In genomic region chr3:53303549-53303948, GRCh38 we compare ENCODE assay signal across 19 cellular contexts. TPM values are rescaled to one million over a fixed set of nuclear protein-coding genes. Genes with fewer than 3 reads are reported as not detected.
DNase-seq lines count a peak whose midpoint lies in the region; ATAC-seq and TF ChIP-seq lines count a peak whose summit lies in the region.
"Had no signal": no experiment of that assay in that cellular context is flagged by ENCODE, and none has a peak within 500 bp of the region (broad histone marks: within the 10 kb centered on the region; RNA-seq: fewer than 3 reads in every experiment).

No MANE protein-coding gene starts in this region.

- H3K27ac ChIP-seq in CD8-positive, alpha-beta T cell (ENCODE audit: low read depth, low read length): no peak overlapping the region
- H3K27ac ChIP-seq in adrenal gland (peak overlapping the region in 4 of 5 donors; percentile 33 to 72 (median 66)), cardiac muscle cell (peak overlapping the region; percentile 73), testis (peak overlapping the region in 1 of 2 donors; percentile 47)
- H3K27ac ChIP-seq: epithelial cell of prostate had no signal

- H3K27me3 ChIP-seq in CD8-positive, alpha-beta T cell (ENCODE audit: insufficient read depth, low read length): no peaks in the 10 kb centered on the region
- H3K27me3 ChIP-seq in adrenal gland: no peaks in the 10 kb centered on the region
- H3K27me3 ChIP-seq in cardiac muscle cell: no peaks in the 10 kb centered on the region
- no peaks in the 10 kb centered on the region for H3K27me3 ChIP-seq in testis
- H3K27me3 ChIP-seq: stomach had no signal

- 32 to 57% (median 43%) methylated on average over 3 of the region's 3 CpGs for WGBS in adrenal gland, 4 donors
- WGBS in testis, 2 donors: 50 to 53% methylated on average over 3 of the region's 3 CpGs

- no peaks in the 10 kb centered on the region for H3K9me3 ChIP-seq in CD8-positive, alpha-beta T cell (ENCODE audit: low read length)
- H3K9me3 ChIP-seq in adrenal gland (replicated peaks in 1 of 3) (no peaks in the 10 kb centered on the region), cardiac muscle cell (ENCODE audit: low read depth) (no peaks in the 10 kb centered on the region), testis (no peaks in the 10 kb centered on the region)
- H3K9me3 ChIP-seq: stomach had no signal

- POLR2A ChIA-PET in CD8-positive, alpha-beta T cell (lab: Charles Lee): no interaction called here

- no peak for TF ChIP-seq CTCF in CD8-positive, alpha-beta T cell (IDR thresholded peaks at IDR 0.05)
- no peak for TF ChIP-seq CTCF in adrenal gland (IDR thresholded peaks at IDR 0.05)
- TF ChIP-seq CTCF in cardiac muscle cell (IDR thresholded peaks at IDR 0.05; ENCODE audit: low read depth, low read length): no peak
- no peak for TF ChIP-seq CTCF in progenitor cell of endocrine pancreas (IDR thresholded peaks at IDR 0.05; ENCODE audit: unreplicated experiment)
- no peak for TF ChIP-seq CTCF in testis (IDR thresholded peaks at IDR 0.05)
- TF ChIP-seq CTCF in HFFc6 (IDR thresholded peaks at IDR 0.05): no peak

- no peak for DNase-seq in CD8-positive, alpha-beta T cell
- peak in 5 of 7 donors; percentile 34 to 72 (median 49) for DNase-seq in adrenal gland
- no peak for DNase-seq in cardiac muscle cell (ENCODE audit: low read depth in 1 of 2, low spot score in 1 of 2)
- DNase-seq in progenitor cell of endocrine pancreas (ENCODE audit: low spot score, unreplicated experiment): no peak
- DNase-seq in sciatic nerve (ENCODE audit: low spot score): no peak
- no peak for DNase-seq in testis
- no peak for DNase-seq in HFFc6
- DNase-seq: EL; immature natural killer cell; NCI-H1105 treated with DMSO at 0.1 percent for 48 hours; NCI-H2081 treated with DMSO at 0.1 percent for 48 hours; PC-3; stimulated activated CD4-positive, alpha-beta T cell treated with anti-CD3 and anti-CD28 coated beads, Interleukin-12 subunit alpha, Interleukin-12 subunit beta, amount 100 ng/mL, for 4 hours; stimulated activated CD4-positive, alpha-beta T cell treated with anti-CD3 and anti-CD28 coated beads, Interleukin-4, amount 100 ng/mL, for 4 hours; stomach; T-cell had no signal

- H3K36me3 Mint-ChIP-seq in CD8-positive, alpha-beta T cell: peaks cover 55% of the 10 kb centered on the region
- H3K36me3 Mint-ChIP-seq in progenitor cell of endocrine pancreas (ENCODE audit: insufficient read depth) (peaks cover 18% of the 10 kb centered on the region), HFFc6 (ENCODE audit: low read depth) (peaks cover 8% of the 10 kb centered on the region; the same call in 1 of the 2 replicates)

- no peaks in the 10 kb centered on the region for H3K4me1 ChIP-seq in CD8-positive, alpha-beta T cell (ENCODE audit: insufficient read depth, low read length)
- peaks cover 13 to 22% of the 10 kb centered on the region in 2 donors for H3K4me1 ChIP-seq in adrenal gland (replicated peaks in 1 of 2)
- H3K4me1 ChIP-seq in cardiac muscle cell (ENCODE audit: low read depth): no peaks in the 10 kb centered on the region
- H3K4me1 ChIP-seq in testis: peaks cover 12% of the 10 kb centered on the region

- no peaks in the 10 kb centered on the region for H3K9me3 Mint-ChIP-seq in CD8-positive, alpha-beta T cell
- H3K9me3 Mint-ChIP-seq in progenitor cell of endocrine pancreas (ENCODE audit: low read depth): no peaks in the 10 kb centered on the region
- no peaks in the 10 kb centered on the region for H3K9me3 Mint-ChIP-seq in HFFc6
- H3K9me3 Mint-ChIP-seq: GM23338, immature natural killer cell, T-cell had no signal

- H3K4me1 Mint-ChIP-seq in CD8-positive, alpha-beta T cell (ENCODE audit: low read depth): no peaks in the 10 kb centered on the region
- H3K4me1 Mint-ChIP-seq in progenitor cell of endocrine pancreas (ENCODE audit: low read depth) (no peaks in the 10 kb centered on the region), HFFc6 (ENCODE audit: low read depth) (peaks cover 15% of the 10 kb centered on the region)
- H3K4me1 Mint-ChIP-seq: GM23338 had no signal

- H3K36me3 ChIP-seq in CD8-positive, alpha-beta T cell (ENCODE audit: insufficient read depth, low read length): peaks cover 14% of the 10 kb centered on the region
- H3K36me3 ChIP-seq in adrenal gland (replicated peaks in 1 of 2): peaks cover 0 to 42% of the 10 kb centered on the region in 2 donors
- H3K36me3 ChIP-seq in cardiac muscle cell: peaks cover 51% of the 10 kb centered on the region
- no peaks in the 10 kb centered on the region for H3K36me3 ChIP-seq in testis (ENCODE audit: low read depth, missing control alignments)

- no peak for ATAC-seq in CD8-positive, alpha-beta T cell
- no peak for ATAC-seq in sciatic nerve
- no peak for ATAC-seq in GM18861 (IDR thresholded peaks at IDR 0.05; ENCODE audit: unreplicated experiment)
- ATAC-seq: GM23338, PC-3, T-cell had no signal

- no peak overlapping the region for H3K4me3 Mint-ChIP-seq in CD8-positive, alpha-beta T cell
- no peak overlapping the region for H3K4me3 Mint-ChIP-seq in progenitor cell of endocrine pancreas (ENCODE audit: low read depth)
- H3K4me3 Mint-ChIP-seq in HFFc6: no peak overlapping the region
- H3K4me3 Mint-ChIP-seq: GM23338, immature natural killer cell, T-cell had no signal

- no peak overlapping the region for H3K4me3 ChIP-seq in CD8-positive, alpha-beta T cell (ENCODE audit: low read depth, low read length)
- H3K4me3 ChIP-seq in adrenal gland: no peak overlapping the region
- no peak overlapping the region for H3K4me3 ChIP-seq in cardiac muscle cell
- H3K4me3 ChIP-seq in testis: no peak overlapping the region
- H3K4me3 ChIP-seq: GM23338, stomach had no signal

- peak in 1 of 2 donors; percentile 3 for TF ChIP-seq POLR2A in adrenal gland (IDR thresholded peaks at IDR 0.05)
- TF ChIP-seq POLR2A in testis (IDR thresholded peaks at IDR 0.05): no peak

- no peaks in the 10 kb centered on the region for H3K27me3 Mint-ChIP-seq in CD8-positive, alpha-beta T cell (ENCODE audit: low read depth)
- H3K27me3 Mint-ChIP-seq in progenitor cell of endocrine pancreas: no peaks in the 10 kb centered on the region
- H3K27me3 Mint-ChIP-seq in HFFc6 (ENCODE audit: insufficient read depth): no peaks in the 10 kb centered on the region
- H3K27me3 Mint-ChIP-seq: T-cell had no signal

- H3K27ac Mint-ChIP-seq in CD8-positive, alpha-beta T cell: peak overlapping the region; percentile 9
- H3K27ac Mint-ChIP-seq in progenitor cell of endocrine pancreas (peak overlapping the region; percentile 51), HFFc6 (no peak overlapping the region)
- H3K27ac Mint-ChIP-seq: GM23338, T-cell had no signal

- CTCF ChIA-PET in CD8-positive, alpha-beta T cell (lab: Charles Lee): interaction anchor here (1.3 to 1.5 kb wide), 2 partner anchors 404 to 407 kb away, joined by 3 to 5 read pairs; no protein-coding TSS in a partner anchor

- intact Hi-C loops in CD8-positive, alpha-beta T cell (cut with DNase I, micrococcal nuclease): no loop called here
- intact Hi-C loops in adrenal gland (cut with DNase I) (no loop called here), sciatic nerve (cut with DNase I) (no loop called here), testis (cut with DNase I; ENCODE audit: low total_unique reads) (no loop called here)

RNA-seq across cellular contexts. Expression of gene DCP1A, which starts 43.8 kb away (rescaled TPM):
- 10 to 100 TPM; 71.8 to 80.4 TPM for total RNA-seq in CD8-positive, alpha-beta T cell
- 10 to 100 TPM; 14.7 to 31.0 (median 26.2) TPM for total RNA-seq in adrenal gland
- 10 to 100 TPM in 2 of 3 donors, 1 to 10 TPM in 1; 9.3 to 19.4 (median 17.3) TPM for polyA plus RNA-seq in adrenal gland
- 23.0 and 34.3 TPM in 2 replicates for total RNA-seq in cardiac muscle cell
- 67.0 and 107 TPM in 2 replicates for polyA plus RNA-seq in cardiac muscle cell
- total RNA-seq in progenitor cell of endocrine pancreas: 33.8 and 38.3 TPM in 2 replicates
- total RNA-seq in sciatic nerve: 30.8 TPM
- 10 to 100 TPM; 31.3 to 35.6 TPM for total RNA-seq in testis
- polyA plus RNA-seq in testis (ENCODE audit: insufficient read depth, low read depth, low replicate concordance): 20.9 TPM
- 10 to 100 TPM; 14.9 to 18.8 (median 16.6) TPM for total RNA-seq in HFFc6 (2021; fragmentation: NEBNext Ultra II Directional; extraction: Animal tissue kit (Norgen Biotek cat#: 25700))

RNA-seq across cellular contexts. Expression of gene TKT, which starts 47.7 kb away (rescaled TPM):
- total RNA-seq in CD8-positive, alpha-beta T cell: 10 to 100 TPM; 94.5 to 99.9 TPM
- total RNA-seq in adrenal gland: 100 to 1,000 TPM; 256 to 516 (median 357) TPM
- polyA plus RNA-seq in adrenal gland: 100 to 1,000 TPM; 131 to 253 (median 150) TPM
- total RNA-seq in cardiac muscle cell: 112 and 119 TPM in 2 replicates
- 70.9 and 73.6 TPM in 2 replicates for polyA plus RNA-seq in cardiac muscle cell
- 250 and 259 TPM in 2 replicates for total RNA-seq in progenitor cell of endocrine pancreas
- total RNA-seq in sciatic nerve: 219 TPM
- total RNA-seq in testis: 100 to 1,000 TPM; 112 to 184 TPM
- 99.9 TPM for polyA plus RNA-seq in testis (ENCODE audit: insufficient read depth, low read depth, low replicate concordance)
- 100 to 1,000 TPM; 335 to 562 (median 471) TPM for total RNA-seq in HFFc6 (2021; fragmentation: NEBNext Ultra II Directional; extraction: Animal tissue kit (Norgen Biotek cat#: 25700))

Comparison
In these comparisons a context has a peak if more than half of its experiments do, and no peak if none do; other contexts are left out.
1. DNase-seq: peak in adrenal gland (5 of 7); none in CD8-positive, alpha-beta T cell (0 of 7), cardiac muscle cell (0 of 2), progenitor cell of endocrine pancreas (single experiment), sciatic nerve (single experiment), testis (single experiment) and HFFc6 (single experiment).